In the genomic region with DNA sequence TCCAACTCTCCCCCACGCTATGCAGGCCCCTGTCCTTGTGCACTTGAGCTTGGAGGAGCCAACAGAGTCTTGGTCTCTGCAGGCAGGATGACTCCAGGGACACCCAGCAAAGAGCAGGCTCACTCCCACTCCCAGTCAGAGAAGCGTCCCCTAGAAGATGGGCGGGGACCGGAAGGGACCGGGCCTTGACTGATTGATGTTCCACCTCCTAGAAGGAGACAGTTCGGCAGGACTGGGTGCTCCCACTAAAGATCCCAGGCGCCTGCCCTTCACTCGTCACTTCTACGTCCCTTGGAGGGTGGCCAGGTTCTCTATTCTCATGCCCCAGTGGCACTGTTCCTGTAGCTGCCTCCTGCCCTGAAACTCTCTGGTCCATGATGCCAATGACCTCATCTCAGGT, we compare ENCODE assay signal across 12 cellular contexts. TPM values are rescaled to one million over a fixed set of nuclear protein-coding genes. Genes with fewer than 3 reads are reported as not detected.
A peak's percentile ranks its signal among the peaks of the same experiment; 100 is the strongest.
DNase-seq lines count a peak whose midpoint lies in the region; ATAC-seq and TF ChIP-seq lines count a peak whose summit lies in the region.
"Had no signal": no experiment of that assay in that cellular context is flagged by ENCODE, and none has a peak within 500 bp of the region (broad histone marks: within the 10 kb centered on the region; RNA-seq: fewer than 3 reads in every experiment).

No MANE protein-coding gene starts in this region.

- no peak for TF ChIP-seq CTCF in CD14-positive monocyte (IDR thresholded peaks at IDR 0.05)
- TF ChIP-seq CTCF in DND-41 (IDR thresholded peaks at IDR 0.05; ENCODE audit: borderline replicate concordance, extremely low read depth, low read length, poor library complexity, severe bottlenecking): no peak
- no peak for TF ChIP-seq CTCF in natural killer cell (IDR thresholded peaks at IDR 0.05)
- no peak for TF ChIP-seq CTCF in esophagus squamous epithelium (IDR thresholded peaks at IDR 0.05)

- H3K27ac Mint-ChIP-seq in CD14-positive monocyte (peak overlapping the region; percentile 99 to 100 (median 99)), natural killer cell (peak overlapping the region; percentile 98 to 99)
- H3K27ac Mint-ChIP-seq in activated naive CD8-positive, alpha-beta T cell treated with anti-CD3 and anti-CD28 coated beads for 36 hours: peak overlapping the region; percentile 98

- no peak for TF ChIP-seq POLR2A in esophagus squamous epithelium (IDR thresholded peaks at IDR 0.05)

- H3K4me3 Mint-ChIP-seq in CD14-positive monocyte (peak overlapping the region; percentile 51 to 100), natural killer cell (peak overlapping the region; percentile 100)
- peak overlapping the region; percentile 98 for H3K4me3 Mint-ChIP-seq in activated naive CD8-positive, alpha-beta T cell treated with anti-CD3 and anti-CD28 coated beads for 36 hours

- peaks cover 23% of the 10 kb centered on the region for H3K79me2 ChIP-seq in DND-41 (ENCODE audit: insufficient read depth, low read length)

- peaks cover 64% of the 10 kb centered on the region for H3K4me1 Mint-ChIP-seq in CD14-positive monocyte
- H3K4me1 Mint-ChIP-seq in activated naive CD8-positive, alpha-beta T cell treated with anti-CD3 and anti-CD28 coated beads for 36 hours: peaks cover 61% of the 10 kb centered on the region
- H3K4me1 Mint-ChIP-seq in natural killer cell: peaks cover 57 to 61% of the 10 kb centered on the region in 2 donors

- H3K9me3 Mint-ChIP-seq in CD14-positive monocyte (peaks cover 0 to 2% (median 0%) of the 10 kb centered on the region in 7 donors), natural killer cell (no peaks in the 10 kb centered on the region)
- H3K9me3 Mint-ChIP-seq in activated naive CD8-positive, alpha-beta T cell treated with anti-CD3 and anti-CD28 coated beads for 36 hours: peaks cover 1% of the 10 kb centered on the region

- peak overlapping the region; percentile 83; the same call in 1 of the 2 replicates for H2AFZ ChIP-seq in DND-41 (ENCODE audit: low read depth, low read length)

- ATAC-seq in DND-41 (ENCODE audit: insufficient read depth, low read depth) (no peak), natural killer cell (no peak), GM19324 (IDR thresholded peaks at IDR 0.05; ENCODE audit: low FRiP score, unreplicated experiment) (no peak)

- peak overlapping the region; percentile 79 for H3K4me2 ChIP-seq in DND-41 (ENCODE audit: insufficient read depth, low read length)

- H3K36me3 Mint-ChIP-seq in CD14-positive monocyte (peaks cover 0 to 1% of the 10 kb centered on the region in 2 donors), natural killer cell (no peaks in the 10 kb centered on the region)
- H3K36me3 Mint-ChIP-seq in activated naive CD8-positive, alpha-beta T cell treated with anti-CD3 and anti-CD28 coated beads for 36 hours: peaks cover 5% of the 10 kb centered on the region

- H3K4me1 ChIP-seq in DND-41 (ENCODE audit: insufficient read depth, low read length) (peaks cover 47% of the 10 kb centered on the region), esophagus squamous epithelium (peaks cover 32 to 83% (median 42%) of the 10 kb centered on the region in 3 donors)

- H4K20me1 ChIP-seq in DND-41 (ENCODE audit: insufficient read depth, low read length): no peaks in the 10 kb centered on the region

- H3K27me3 Mint-ChIP-seq in CD14-positive monocyte (ENCODE audit: low read depth in 3 of 3) (peaks cover 0 to 2% (median 0%) of the 10 kb centered on the region in 3 donors), natural killer cell (ENCODE audit: low read depth in 2 of 2) (no peaks in the 10 kb centered on the region)
- no peaks in the 10 kb centered on the region for H3K27me3 Mint-ChIP-seq in activated naive CD8-positive, alpha-beta T cell treated with anti-CD3 and anti-CD28 coated beads for 36 hours

- H3K4me3 ChIP-seq in DND-41 (ENCODE audit: low read depth in 1 of 2, low read length in 2 of 2): no peak overlapping the region
- no peak overlapping the region for H3K4me3 ChIP-seq in esophagus squamous epithelium

- H3K27me3 ChIP-seq in DND-41 (ENCODE audit: insufficient read depth, low read length, poor library complexity) (no peaks in the 10 kb centered on the region), esophagus squamous epithelium (no peaks in the 10 kb centered on the region)
- H3K27me3 ChIP-seq: SJSA1, suprapubic skin had no signal

- H3K36me3 ChIP-seq in DND-41 (ENCODE audit: insufficient read depth, low read length): no peaks in the 10 kb centered on the region
- no peaks in the 10 kb centered on the region for H3K36me3 ChIP-seq in esophagus squamous epithelium
- H3K36me3 ChIP-seq: suprapubic skin had no signal

- DNase-seq in CD14-positive monocyte (ENCODE audit: low spot score): no peak
- no peak for DNase-seq in DND-41
- no peak for DNase-seq in activated naive CD8-positive, alpha-beta T cell treated with anti-CD3 and anti-CD28 coated beads for 36 hours
- no peak for DNase-seq in natural killer cell
- DNase-seq in NCI-H2196 treated with DMSO at 0.1 percent for 48 hours (lab: John Stamatoyannopoulos, UW; ENCODE audit: unreplicated experiment): no peak
- DNase-seq in esophagus squamous epithelium (lab: John Stamatoyannopoulos, UW): no peak
- DNase-seq in COR-L47 (lab: John Stamatoyannopoulos, UW): no peak
- DNase-seq: amniotic stem cell, NCI-H1694 treated with DMSO at 0.1 percent for 48 hours had no signal

- H3K27ac ChIP-seq in DND-41 (ENCODE audit: low read length): peak overlapping the region; percentile 78
- H3K27ac ChIP-seq in esophagus squamous epithelium: peak overlapping the region in 2 of 4 donors; percentile 94 to 95

- intact Hi-C loops in CD14-positive monocyte (cut with micrococcal nuclease): loop anchor here (5.0 to 10.0 kb wide), 7 partner anchors 34 to 384 kb away; a partner anchor contains a TSS
- intact Hi-C loops in natural killer cell (cut with micrococcal nuclease): loop anchor here (10.0 kb wide), 2 partner anchors 202 to 382 kb away; no protein-coding TSS in a partner anchor
- intact Hi-C loops in esophagus squamous epithelium (cut with DNase I): loop anchor here (10.0 kb wide), 1 partner anchor 188 kb away; a partner anchor contains a TSS

- H3K9ac ChIP-seq in DND-41 (ENCODE audit: low read depth, low read length): peak overlapping the region; percentile 66; the same call in 1 of the 2 replicates

- H3K9me3 ChIP-seq in DND-41 (ENCODE audit: insufficient read depth, low read length, severe bottlenecking) (no peaks in the 10 kb centered on the region), esophagus squamous epithelium (no peaks in the 10 kb centered on the region)
- H3K9me3 ChIP-seq: SJSA1, suprapubic skin had no signal

- 91 to 100% methylated on average over 1 of the region's 9 CpGs for WGBS in esophagus squamous epithelium, 2 donors

RNA-seq across cellular contexts. Expression of a gene that starts 3.2 kb away (rescaled TPM):
- polyA plus RNA-seq in CD14-positive monocyte: 10 to 100 TPM; 68.1 to 97.4 TPM
- total RNA-seq in activated naive CD8-positive, alpha-beta T cell treated with anti-CD3 and anti-CD28 coated beads for 36 hours: 100 to 1,000 TPM; 108 to 112 TPM
- total RNA-seq in natural killer cell: 100 to 1,000 TPM; 338 to 393 (median 363) TPM
- total RNA-seq in esophagus squamous epithelium: 10 to 100 TPM; 17.8 to 69.0 (median 45.5) TPM
